In genomic region chr17:151004-151403, GRCh38 we compare ENCODE assay signal across 24 cellular contexts. TPM values are rescaled to one million over a fixed set of nuclear protein-coding genes. Genes with fewer than 3 reads are reported as not detected.
"Had no signal": no experiment of that assay in that cellular context is flagged by ENCODE, and none has a peak within 500 bp of the region (broad histone marks: within the 10 kb centered on the region; RNA-seq: fewer than 3 reads in every experiment).

No MANE protein-coding gene starts in this region.

- H3K36me3 ChIP-seq: SJSA1 had no signal

- H3K4me3 ChIP-seq: K562, SJSA1, SK-N-MC had no signal

- H3K9me3 ChIP-seq: SJSA1 had no signal

- H3K27me3 ChIP-seq: SJSA1 had no signal

- H3K9ac ChIP-seq: KMS-11 had no signal

- H3K4me3 Mint-ChIP-seq: IgD-negative memory B cell had no signal

- DNase-seq: Kasumi-1, MM.1S, NCI-H1092 treated with DMSO at 0.1 percent for 48 hours, NCI-H1436, NCI-H187, NCI-H2029, NCI-H2081 treated with DMSO at 0.1 percent for 48 hours, NCI-H2171, NCI-H226, NCI-H446, NCI-H510A, NCI-H524 treated with DMSO at 0.1 percent for 48 hours, NCI-H69, NCI-H774, RPMI8226, SIG-M5 had no signal

- H3K27ac ChIP-seq: KMS-11, SJSA1, SK-N-MC had no signal

- ATAC-seq: K562 had no signal

- H3K27ac Mint-ChIP-seq: IgD-negative memory B cell had no signal

- H3K36me3 Mint-ChIP-seq: IgD-negative memory B cell had no signal

- H3K9me3 Mint-ChIP-seq: IgD-negative memory B cell had no signal

RNA-seq across cellular contexts. Expression of gene SCGB1C2, which starts 13.6 kb away (rescaled TPM):
- total RNA-seq: HT1080, K562, M059J, Right ventricle myocardium superior, SJSA1 had no signal
- polyA plus RNA-seq: IgD-negative memory B cell, K562 had no signal

RNA-seq across cellular contexts. Expression of gene DOC2B, which starts 30.4 kb away (rescaled TPM):
- total RNA-seq: HT1080, SJSA1 had no signal
- polyA plus RNA-seq: IgD-negative memory B cell, K562 had no signal
